8 cellular contexts compared by ENCODE assay signal in genomic region chrX:82218361-82218760, GRCh38.
A peak's percentile ranks its signal among the peaks of the same experiment; 100 is the strongest.
DNase-seq lines count a peak whose midpoint lies in the region; ATAC-seq, FAIRE-seq and TF ChIP-seq lines count a peak whose summit lies in the region.

No MANE protein-coding gene starts in this region.

- intact Hi-C loops in HepG2 (cut with micrococcal nuclease; ENCODE audit: unreplicated experiment): loop anchor here (10.0 kb wide), 1 partner anchor 1416 kb away; no protein-coding TSS in a partner anchor

- H3K36me3 ChIP-seq in HepG2 (replicated peaks in 1 of 2; ENCODE audit: control insufficient read depth in 1 of 2, insufficient read depth in 2 of 2, low read length in 2 of 2): no peaks in the 10 kb centered on the region

- no peak for TF ChIP-seq POLR2A in HepG2 (IDR thresholded peaks at IDR 0.05; ENCODE audit: insufficient read depth in 1 of 2, low read depth in 2 of 2, low read length in 2 of 2)

- BruUV-seq in HepG2 (replicated peaks; lab: Mats Ljungman, UMichigan): no TSS peak

- no peak overlapping the region for H3K9ac ChIP-seq in HepG2 (ENCODE audit: insufficient read depth, low read depth, low read length)

- no peaks in the 10 kb centered on the region for H3K27me3 ChIP-seq in HepG2 (ENCODE audit: control insufficient read depth in 1 of 2, insufficient read depth in 2 of 2, low read length in 2 of 2)

- H4K20me1 ChIP-seq in HepG2 (ENCODE audit: insufficient read depth, low read length): no peaks in the 10 kb centered on the region

- no peaks in the 10 kb centered on the region for H3K4me1 ChIP-seq in HepG2 (ENCODE audit: insufficient read depth, low read length)

- peak; percentile 20; the same call in 1 of the 2 replicates for TF ChIP-seq CTCF in HepG2 (CRISPR knock-in tag; IDR thresholded peaks at IDR 0.05)
- no peak for TF ChIP-seq CTCF in foreskin fibroblast (IDR thresholded peaks at IDR 0.05; ENCODE audit: low read depth, low read length)

- H3K4me2 ChIP-seq in HepG2 (ENCODE audit: low read depth, low read length): no peak overlapping the region

- H2AFZ ChIP-seq in HepG2 (ENCODE audit: low read length): no peak overlapping the region

- FAIRE-seq in HepG2 (lab: Jason Lieb, UNC): no peak

- DNase-seq in AML-193 (lab: John Stamatoyannopoulos, UW): peak; percentile 19 to 65
- DNase-seq in HepG2 (ENCODE audit: low spot score): peak; percentile 0
- no peak for DNase-seq in D341Med (ENCODE audit: low spot score)
- DNase-seq in foreskin fibroblast: no peak

- no peaks in the 10 kb centered on the region for H3K79me2 ChIP-seq in HepG2 (ENCODE audit: insufficient read depth, low read length)

- H3K9me3 ChIP-seq in HepG2 (ENCODE audit: low read length): peaks cover 14% of the 10 kb centered on the region

- TF ChIP-seq EP300 in HepG2 (IDR thresholded peaks at IDR 0.05; ENCODE audit: low read depth in 2 of 2, low read length in 2 of 2): no peak
- no peak for TF ChIP-seq EP300 in HepG2 (CRISPR knock-in tag; IDR thresholded peaks at IDR 0.05; ENCODE audit: borderline replicate concordance)

- 0% methylated on average over 2 of the region's 2 CpGs for WGBS in HepG2 (ENCODE audit: low lambda C conversion rate)

- CTCF ChIA-PET in HepG2 (lab: Yijun Ruan, JAX; ENCODE audit: low intra/inter-chr PET ratio, low total read pairs): no interaction called here

- POLR2A ChIA-PET in HepG2 (lab: Yijun Ruan, JAX): no interaction called here

- ATAC-seq in GM18907 (IDR thresholded peaks at IDR 0.05; ENCODE audit: unreplicated experiment): peak; percentile 90
- ATAC-seq in HG03469 (IDR thresholded peaks at IDR 0.05; ENCODE audit: unreplicated experiment): peak; percentile 42
- ATAC-seq in SK-N-SH treated with all-trans-retinoic acid at 6 μM for 48 hours: peak; percentile 40; the same call in 1 of the 3 replicates
- ATAC-seq in HepG2: peak; percentile 42
- no peak for ATAC-seq in HG03457 (IDR thresholded peaks at IDR 0.05; ENCODE audit: unreplicated experiment)

- in situ Hi-C loops in HepG2 (cut with HindIII; ENCODE audit: extremely low pct_ligation_motif_present, low pct_unique_long_range_greater_than_20kb): no loop called here

- H3K4me3 ChIP-seq in HepG2 (replicated peaks in 1 of 3; ENCODE audit: insufficient read depth in 1 of 3, low read depth in 2 of 3, low read length in 3 of 3) (no peak overlapping the region), foreskin fibroblast (ENCODE audit: low read depth in 1 of 2, low read length in 2 of 2) (no peak overlapping the region)

- no peak for TF ChIP-seq RAD21 in HepG2 (CRISPR knock-in tag; IDR thresholded peaks at IDR 0.05)

- H3K27ac ChIP-seq in HepG2 (ENCODE audit: extremely low read length, insufficient read depth, low read length): no peak overlapping the region

TF ChIP-seq in SK-N-SH treated with all-trans-retinoic acid at 6 μM for 48 hours, 23 proteins besides CTCF, POLR2A, EP300 and RAD21 (continues in another document):
- TF ChIP-seq PATZ1 (CRISPR knock-in tag; IDR thresholded peaks at IDR 0.05; ENCODE audit: borderline replicate concordance) (no peak), PPARA (CRISPR knock-in tag; IDR thresholded peaks at IDR 0.05; ENCODE audit: borderline replicate concordance) (no peak), TOX (CRISPR knock-in tag; IDR thresholded peaks at IDR 0.05; ENCODE audit: borderline replicate concordance) (no peak), TSHZ2 (CRISPR knock-in tag; IDR thresholded peaks at IDR 0.05) (no peak), ZC3H10 (CRISPR knock-in tag; IDR thresholded peaks at IDR 0.05) (no peak), ZFP3 (CRISPR knock-in tag; IDR thresholded peaks at IDR 0.05) (no peak)

TF ChIP-seq in HepG2, 621 proteins besides CTCF, POLR2A, EP300 and RAD21:
- 0 out of 2 replicates have a peak, but pooled peaks have one; percentile 36 for TF ChIP-seq CEBPB (IDR thresholded peaks at IDR 0.05; ENCODE audit: borderline replicate concordance, low read depth, low read length)
- no peak for TF ChIP-seq MBNL3 (CRISPR knock-in tag; conservative IDR thresholded peaks at IDR 0.05)
- 0 out of 2 replicates have a peak, but pooled peaks have one; percentile 15 for TF ChIP-seq STAG1 (CRISPR knock-in tag; IDR thresholded peaks at IDR 0.05)
TF ChIP-seq in HepG2: peak in this region for 2.

Comparison
In these comparisons a context has a peak if more than half of its experiments do, and no peak if none do; other contexts are left out.
1. DNase-seq: peak in AML-193 (2 of 2) and HepG2 (single experiment); none in D341Med (single experiment) and foreskin fibroblast (0 of 2).